Comparison of ENCODE assay signal across 8 cellular contexts in the genomic region with DNA sequence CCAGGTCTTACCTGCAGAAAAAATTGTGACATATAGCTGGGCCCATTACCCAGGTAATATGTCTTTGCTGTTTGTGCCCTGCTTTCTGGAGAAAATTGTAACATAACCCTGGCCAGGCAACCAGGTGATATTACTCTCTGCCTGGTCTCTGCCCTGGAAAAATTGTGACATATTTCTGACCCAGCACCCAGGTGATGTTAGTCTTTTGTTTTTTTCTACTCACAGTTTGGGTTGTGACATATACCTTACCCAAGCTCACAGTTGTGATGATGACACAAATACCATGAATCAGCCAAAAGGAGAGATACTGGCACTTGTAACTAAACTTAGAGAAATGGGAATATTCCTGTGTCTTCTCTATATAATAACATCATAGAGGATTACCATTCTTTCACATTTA.
"Had no signal": no experiment of that assay in that cellular context is flagged by ENCODE, and none has a peak within 500 bp of the region (broad histone marks: within the 10 kb centered on the region; RNA-seq: fewer than 3 reads in every experiment).

No MANE protein-coding gene starts in this region.

- DNase-seq: GDM1, GF-D8 had no signal

- FAIRE-seq: G401.6, GM12878, GM12891, GM12892, GM18507, GM19239 had no signal

- ATAC-seq: GM12878 had no signal

- H3K4me3 ChIP-seq: GM12878 had no signal
